8 cellular contexts compared by ENCODE assay signal in the genomic region with DNA sequence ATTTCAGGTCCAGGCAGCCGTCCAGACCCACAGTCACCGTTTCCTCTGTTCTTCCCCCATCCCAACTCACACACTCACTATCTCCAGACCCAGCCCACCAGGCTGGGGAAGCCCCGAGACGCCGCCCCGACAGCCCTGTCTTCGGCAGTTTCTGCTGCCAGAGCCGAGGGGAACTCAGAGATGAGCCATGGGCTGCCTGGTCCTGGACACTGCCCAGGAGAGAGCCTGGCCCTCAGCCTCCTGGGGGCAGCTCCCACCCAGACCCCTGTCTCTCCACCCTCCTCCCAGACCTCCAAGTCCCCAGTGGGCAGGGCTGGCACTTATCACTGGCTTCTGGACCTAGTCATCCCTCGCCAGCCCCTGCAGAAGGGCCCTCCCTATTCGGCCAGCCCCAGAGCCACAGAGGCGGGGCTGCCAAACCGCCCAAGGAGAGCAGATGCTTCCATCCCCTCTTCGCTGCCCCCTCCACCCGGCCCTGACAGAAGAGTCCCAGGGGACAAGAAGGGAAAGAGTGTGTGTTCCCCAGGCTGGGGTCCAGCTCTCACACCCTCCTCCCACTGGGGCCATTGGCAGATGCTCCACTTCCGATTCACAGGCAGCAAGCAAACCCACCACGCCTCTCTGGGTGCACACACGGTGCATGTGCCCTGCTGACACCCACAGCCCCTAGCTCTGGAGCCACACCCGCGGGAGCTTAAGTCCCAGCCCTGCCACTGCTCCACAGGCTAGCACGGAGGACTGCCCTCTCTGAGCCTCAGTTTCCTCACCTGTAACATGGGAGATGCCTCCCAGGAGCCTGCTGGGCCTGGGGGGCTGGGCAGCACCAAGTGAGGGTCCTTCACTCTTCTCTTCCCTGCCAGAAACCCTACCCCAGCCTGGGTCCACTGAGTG.
DNase-seq lines count a peak whose midpoint lies in the region; ATAC-seq and TF ChIP-seq lines count a peak whose summit lies in the region.
"Not testable (repeated sequence)": the region's sequence is repeated elsewhere in the genome, so short reads cannot be mapped to it uniquely, and the experiment has no call there.

No MANE protein-coding gene starts in this region.

- intact Hi-C loops in activated B cell treated with CpG ODN at 0.5 μM for 24 hours (cut with micrococcal nuclease), result not testable (repeated sequence)

- H3K36me3 Mint-ChIP-seq in activated B cell treated with CpG ODN at 0.5 μM for 24 hours (ENCODE audit: low read depth); glutamatergic neuron (ENCODE audit: unreplicated experiment); mesothelial cell of epicardium: not testable (repeated sequence)

- H3K4me1 Mint-ChIP-seq in activated B cell treated with CpG ODN at 0.5 μM for 24 hours, result not testable (repeated sequence)
- H3K4me1 Mint-ChIP-seq in glutamatergic neuron (ENCODE audit: low read depth, unreplicated experiment) (peaks cover 12% of the 10 kb centered on the region), mesothelial cell of epicardium (peaks cover 18% of the 10 kb centered on the region)

- peak; percentile 64 for DNase-seq in EH (ENCODE audit: low read depth)
- peak; percentile 69 for DNase-seq in NCI-H524 treated with DMSO at 0.1 percent for 48 hours (lab: John Stamatoyannopoulos, UW)
- DNase-seq in activated B cell treated with CpG ODN at 0.5 μM for 24 hours; mesothelial cell of epicardium (ENCODE audit: low spot score in 2 of 2, unreplicated experiment in 2 of 2); stimulated activated naive CD8-positive, alpha-beta T cell treated with anti-CD3 and anti-CD28 coated beads, Interleukin-15, Interleukin-2, amounts not matched to agents 100 U/mL and 50 U/mL, for 24 hours: not testable (repeated sequence)
- DNase-seq in glutamatergic neuron, result peak; percentile 66

- H3K9me3 Mint-ChIP-seq in activated B cell treated with CpG ODN at 0.5 μM for 24 hours; glutamatergic neuron (ENCODE audit: unreplicated experiment); mesothelial cell of epicardium: not testable (repeated sequence)

- POLR2A ChIA-PET in activated B cell treated with CpG ODN at 0.5 μM for 24 hours (lab: Charles Lee), result not testable (repeated sequence)

- peak overlapping the region; percentile 11 for H3K4me3 Mint-ChIP-seq in activated B cell treated with CpG ODN at 0.5 μM for 24 hours
- not testable (repeated sequence) for H3K4me3 Mint-ChIP-seq in glutamatergic neuron (ENCODE audit: unreplicated experiment); mesothelial cell of epicardium

- ATAC-seq in GM19467 (IDR thresholded peaks at IDR 0.05; ENCODE audit: unreplicated experiment) (peak; percentile 62), HG03354 (IDR thresholded peaks at IDR 0.05; ENCODE audit: poor library complexity, severe bottlenecking, unreplicated experiment) (peak; percentile 75), activated B cell treated with CpG ODN at 0.5 μM for 24 hours (ENCODE audit: low read depth) (peak; percentile 92)
- peak; percentile 20 for ATAC-seq in stimulated activated naive CD8-positive, alpha-beta T cell treated with anti-CD3 and anti-CD28 coated beads, Interleukin-15, Interleukin-2, amounts not matched to agents 100 U/mL and 50 U/mL, for 24 hours

- TF ChIP-seq CTCF in activated B cell treated with CpG ODN at 0.5 μM for 24 hours (IDR thresholded peaks at IDR 0.05); glutamatergic neuron (IDR thresholded peaks at IDR 0.05; ENCODE audit: partially characterized antibody, unreplicated experiment); mesothelial cell of epicardium (IDR thresholded peaks at IDR 0.05; ENCODE audit: unreplicated experiment): not testable (repeated sequence)

- CTCF ChIA-PET in activated B cell treated with CpG ODN at 0.5 μM for 24 hours (lab: Charles Lee), result not testable (repeated sequence)

- not testable (repeated sequence) for H3K27me3 Mint-ChIP-seq in activated B cell treated with CpG ODN at 0.5 μM for 24 hours; glutamatergic neuron (ENCODE audit: unreplicated experiment); mesothelial cell of epicardium (ENCODE audit: low read depth)

- H3K27ac Mint-ChIP-seq in activated B cell treated with CpG ODN at 0.5 μM for 24 hours, result not testable (repeated sequence)
- H3K27ac Mint-ChIP-seq in glutamatergic neuron (ENCODE audit: unreplicated experiment), result peak overlapping the region; percentile 38
- H3K27ac Mint-ChIP-seq in mesothelial cell of epicardium, result peak overlapping the region; percentile 64

Comparison
In these comparisons a context has a peak if more than half of its experiments do, and no peak if none do; other contexts are left out.
1. ATAC-seq: peak in every context shown above with its lines; median percentile 92 in activated B cell treated with CpG ODN at 0.5 μM for 24 hours; 75 in HG03354; 62 in GM19467; 20 in stimulated activated naive CD8-positive, alpha-beta T cell treated with anti-CD3 and anti-CD28 coated beads, Interleukin-15, Interleukin-2, amounts not matched to agents 100 U/mL and 50 U/mL, for 24 hours.